Comparison of ENCODE assay signal across 1 cellular context in genomic region chr14:92173668-92174067, GRCh38.
TF ChIP-seq lines count a peak whose summit lies in the region.

No MANE protein-coding gene starts in this region.

TF ChIP-seq in GM23338, 12 proteins besides CTCF, POLR2A, EP300 and RAD21 (continued from another document):
- TF ChIP-seq, protein P1, sequence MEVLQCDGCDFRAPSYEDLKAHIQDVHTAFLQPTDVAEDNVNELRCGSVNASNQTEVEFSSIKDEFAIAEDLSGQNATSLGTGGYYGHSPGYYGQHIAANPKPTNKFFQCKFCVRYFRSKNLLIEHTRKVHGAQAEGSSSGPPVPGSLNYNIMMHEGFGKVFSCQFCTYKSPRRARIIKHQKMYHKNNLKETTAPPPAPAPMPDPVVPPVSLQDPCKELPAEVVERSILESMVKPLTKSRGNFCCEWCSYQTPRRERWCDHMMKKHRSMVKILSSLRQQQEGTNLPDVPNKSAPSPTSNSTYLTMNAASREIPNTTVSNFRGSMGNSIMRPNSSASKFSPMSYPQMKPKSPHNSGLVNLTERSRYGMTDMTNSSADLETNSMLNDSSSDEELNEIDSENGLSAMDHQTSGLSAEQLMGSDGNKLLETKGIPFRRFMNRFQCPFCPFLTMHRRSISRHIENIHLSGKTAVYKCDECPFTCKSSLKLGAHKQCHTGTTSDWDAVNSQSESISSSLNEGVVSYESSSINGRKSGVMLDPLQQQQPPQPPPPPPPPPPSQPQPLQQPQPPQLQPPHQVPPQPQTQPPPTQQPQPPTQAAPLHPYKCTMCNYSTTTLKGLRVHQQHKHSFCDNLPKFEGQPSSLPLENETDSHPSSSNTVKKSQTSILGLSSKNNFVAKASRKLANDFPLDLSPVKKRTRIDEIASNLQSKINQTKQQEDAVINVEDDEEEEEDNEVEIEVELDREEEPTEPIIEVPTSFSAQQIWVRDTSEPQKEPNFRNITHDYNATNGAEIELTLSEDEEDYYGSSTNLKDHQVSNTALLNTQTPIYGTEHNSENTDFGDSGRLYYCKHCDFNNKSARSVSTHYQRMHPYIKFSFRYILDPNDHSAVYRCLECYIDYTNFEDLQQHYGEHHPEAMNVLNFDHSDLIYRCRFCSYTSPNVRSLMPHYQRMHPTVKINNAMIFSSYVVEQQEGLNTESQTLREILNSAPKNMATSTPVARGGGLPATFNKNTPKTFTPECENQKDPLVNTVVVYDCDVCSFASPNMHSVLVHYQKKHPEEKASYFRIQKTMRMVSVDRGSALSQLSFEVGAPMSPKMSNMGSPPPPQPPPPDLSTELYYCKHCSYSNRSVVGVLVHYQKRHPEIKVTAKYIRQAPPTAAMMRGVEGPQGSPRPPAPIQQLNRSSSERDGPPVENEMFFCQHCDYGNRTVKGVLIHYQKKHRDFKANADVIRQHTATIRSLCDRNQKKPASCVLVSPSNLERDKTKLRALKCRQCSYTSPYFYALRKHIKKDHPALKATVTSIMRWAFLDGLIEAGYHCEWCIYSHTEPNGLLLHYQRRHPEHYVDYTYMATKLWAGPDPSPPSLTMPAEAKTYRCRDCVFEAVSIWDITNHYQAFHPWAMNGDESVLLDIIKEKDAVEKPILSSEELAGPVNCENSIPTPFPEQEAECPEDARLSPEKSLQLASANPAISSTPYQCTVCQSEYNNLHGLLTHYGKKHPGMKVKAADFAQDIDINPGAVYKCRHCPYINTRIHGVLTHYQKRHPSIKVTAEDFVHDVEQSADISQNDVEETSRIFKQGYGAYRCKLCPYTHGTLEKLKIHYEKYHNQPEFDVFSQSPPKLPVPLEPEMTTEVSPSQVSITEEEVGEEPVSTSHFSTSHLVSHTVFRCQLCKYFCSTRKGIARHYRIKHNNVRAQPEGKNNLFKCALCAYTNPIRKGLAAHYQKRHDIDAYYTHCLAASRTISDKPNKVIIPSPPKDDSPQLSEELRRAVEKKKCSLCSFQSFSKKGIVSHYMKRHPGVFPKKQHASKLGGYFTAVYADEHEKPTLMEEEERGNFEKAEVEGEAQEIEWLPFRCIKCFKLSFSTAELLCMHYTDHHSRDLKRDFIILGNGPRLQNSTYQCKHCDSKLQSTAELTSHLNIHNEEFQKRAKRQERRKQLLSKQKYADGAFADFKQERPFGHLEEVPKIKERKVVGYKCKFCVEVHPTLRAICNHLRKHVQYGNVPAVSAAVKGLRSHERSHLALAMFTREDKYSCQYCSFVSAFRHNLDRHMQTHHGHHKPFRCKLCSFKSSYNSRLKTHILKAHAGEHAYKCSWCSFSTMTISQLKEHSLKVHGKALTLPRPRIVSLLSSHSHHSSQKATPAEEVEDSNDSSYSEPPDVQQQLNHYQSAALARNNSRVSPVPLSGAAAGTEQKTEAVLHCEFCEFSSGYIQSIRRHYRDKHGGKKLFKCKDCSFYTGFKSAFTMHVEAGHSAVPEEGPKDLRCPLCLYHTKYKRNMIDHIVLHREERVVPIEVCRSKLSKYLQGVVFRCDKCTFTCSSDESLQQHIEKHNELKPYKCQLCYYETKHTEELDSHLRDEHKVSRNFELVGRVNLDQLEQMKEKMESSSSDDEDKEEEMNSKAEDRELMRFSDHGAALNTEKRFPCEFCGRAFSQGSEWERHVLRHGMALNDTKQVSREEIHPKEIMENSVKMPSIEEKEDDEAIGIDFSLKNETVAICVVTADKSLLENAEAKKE (CRISPR knock-in tag; IDR thresholded peaks at IDR 0.05), result no peak
- TF ChIP-seq EZH2phosphoT487 (IDR thresholded peaks at IDR 0.05; ENCODE audit: unreplicated experiment) (no peak), CREB1 (CRISPR knock-in tag; IDR thresholded peaks at IDR 0.05; ENCODE audit: low read depth) (no peak)
TF ChIP-seq in GM23338: peak in this region for 0.
